ENCODE assay signal across 1 cellular context in genomic region chr11:82732734-82733443, GRCh38.
TF ChIP-seq lines count a peak whose summit lies in the region.

No MANE protein-coding gene starts in this region.

TF ChIP-seq in H1, 55 proteins besides CTCF, POLR2A, EP300 and RAD21 (continued from another document):
- TF ChIP-seq KDM4A (IDR thresholded peaks at IDR 0.05; ENCODE audit: low read depth, low read length, severe bottlenecking): peak; percentile 28
